Comparison of ENCODE assay signal across 20 cellular contexts in genomic region chr2:138294451-138294850, GRCh38.
DNase-seq lines count a peak whose midpoint lies in the region; ATAC-seq and TF ChIP-seq lines count a peak whose summit lies in the region.
"Had no signal": no experiment of that assay in that cellular context is flagged by ENCODE, and none has a peak within 500 bp of the region (broad histone marks: within the 10 kb centered on the region; RNA-seq: fewer than 3 reads in every experiment).

No MANE protein-coding gene starts in this region.

- H3K79me2 ChIP-seq in hepatocyte: no peaks in the 10 kb centered on the region

- H2AFZ ChIP-seq in hepatocyte: no peak overlapping the region
- H2AFZ ChIP-seq: GM23248 had no signal

- ATAC-seq in body of pancreas: peak; percentile 45
- ATAC-seq in HG02642 (IDR thresholded peaks at IDR 0.05; ENCODE audit: poor library complexity, unreplicated experiment): no peak
- ATAC-seq: HepG2, Right ventricle myocardium inferior had no signal

- H3K27ac ChIP-seq in body of pancreas (no peak overlapping the region), WERI-Rb-1 (no peak overlapping the region), hepatocyte (no peak overlapping the region)
- H3K27ac ChIP-seq: BLaER1 treated with 17β-estradiol and CSF1 and Interleukin-3, amounts not matched to agents 10 nM and 100 nM; GM23248; KMS-11 had no signal

- H3K27me3 ChIP-seq in body of pancreas (no peaks in the 10 kb centered on the region), WERI-Rb-1 (ENCODE audit: insufficient read depth, low read depth, severe bottlenecking) (no peaks in the 10 kb centered on the region), hepatocyte (no peaks in the 10 kb centered on the region)
- H3K27me3 ChIP-seq: BLaER1 treated with 17β-estradiol and CSF1 and Interleukin-3, amounts not matched to agents 10 nM and 100 nM had no signal

- H3K4me2 ChIP-seq in hepatocyte: no peak overlapping the region
- H3K4me2 ChIP-seq: BLaER1 treated with 17β-estradiol and CSF1 and Interleukin-3, amounts not matched to agents 10 nM and 100 nM; KMS-11 had no signal

- no peaks in the 10 kb centered on the region for H3K4me1 ChIP-seq in body of pancreas
- no peaks in the 10 kb centered on the region for H3K4me1 ChIP-seq in hepatocyte (ENCODE audit: insufficient read depth)

- TF ChIP-seq CTCF in body of pancreas (IDR thresholded peaks at IDR 0.05) (no peak), WERI-Rb-1 (IDR thresholded peaks at IDR 0.05; ENCODE audit: low read depth, low read length) (no peak), hepatocyte (IDR thresholded peaks at IDR 0.05; ENCODE audit: poor library complexity) (no peak)

- intact Hi-C loops in body of pancreas (cut with DNase I): no loop called here

- H4K20me1 ChIP-seq in hepatocyte (ENCODE audit: insufficient read depth, poor library complexity, severe bottlenecking): no peaks in the 10 kb centered on the region
- H4K20me1 ChIP-seq: BLaER1 treated with 17β-estradiol and CSF1 and Interleukin-3, amounts not matched to agents 10 nM and 100 nM had no signal

- TF ChIP-seq POLR2A in body of pancreas (IDR thresholded peaks at IDR 0.05): no peak

- H3K4me3 ChIP-seq in body of pancreas (no peak overlapping the region), WERI-Rb-1 (ENCODE audit: low read depth, low read length) (no peak overlapping the region), hepatocyte (no peak overlapping the region)
- H3K4me3 ChIP-seq: BLaER1 treated with 17β-estradiol and CSF1 and Interleukin-3, amounts not matched to agents 10 nM and 100 nM; GM23248 had no signal

- H3K36me3 ChIP-seq in body of pancreas (replicated peaks in 1 of 2; ENCODE audit: insufficient read depth in 1 of 2, low read depth in 2 of 2) (no peaks in the 10 kb centered on the region), WERI-Rb-1 (no peaks in the 10 kb centered on the region), hepatocyte (replicated peaks; ENCODE audit: insufficient read depth, low read depth) (no peaks in the 10 kb centered on the region)
- H3K36me3 ChIP-seq: BLaER1 treated with 17β-estradiol and CSF1 and Interleukin-3, amounts not matched to agents 10 nM and 100 nM had no signal

- DNase-seq in ELR (ENCODE audit: low read depth) (peak; percentile 8), NCI-H446 (lab: John Stamatoyannopoulos, UW) (peak; percentile 0 to 16), body of pancreas (peak in 1 of 4 donors; percentile 28), iris pigment epithelial cell (ENCODE audit: low read depth) (peak; percentile 15), WERI-Rb-1 (no peak), hepatocyte (ENCODE audit: low spot score) (no peak)
- DNase-seq in activated CD4-positive, alpha-beta T cell treated with anti-CD3 and anti-CD28 coated beads for 1 hour: no peak
- DNase-seq: DMS 273 treated with DMSO at 0.1 percent for 48 hours, GF-D8, GM23248, HCEC 1CT, MM.1S, NCI-H1092 treated with DMSO at 0.1 percent for 48 hours, NCI-H187 treated with DMSO at 0.1 percent for 48 hours, NCI-H774 had no signal

- H3K9me3 ChIP-seq in body of pancreas (no peaks in the 10 kb centered on the region), WERI-Rb-1 (ENCODE audit: severe bottlenecking) (no peaks in the 10 kb centered on the region), hepatocyte (ENCODE audit: low read depth) (no peaks in the 10 kb centered on the region)
- H3K9me3 ChIP-seq: BLaER1 treated with 17β-estradiol and CSF1 and Interleukin-3, amounts not matched to agents 10 nM and 100 nM had no signal

- H3K9me2 ChIP-seq in hepatocyte (replicated peaks; ENCODE audit: insufficient read depth): no peaks in the 10 kb centered on the region

- WGBS in body of pancreas, 2 donors: 85 to 93% methylated on average over 4 of the region's 4 CpGs
- WGBS in hepatocyte (ENCODE audit: low lambda C conversion rate, missing lambda C conversion rate): 91% methylated on average over 4 of the region's 4 CpGs

Comparison
In these comparisons a context has a peak if more than half of its experiments do, and no peak if none do; other contexts are left out.
1. DNase-seq: peak in ELR (single experiment), NCI-H446 (2 of 2) and iris pigment epithelial cell (single experiment); none in WERI-Rb-1 (single experiment), hepatocyte (single experiment) and activated CD4-positive, alpha-beta T cell treated with anti-CD3 and anti-CD28 coated beads for 1 hour (single experiment).